In genomic region chr17:43021739-43022512, GRCh38 we compare ENCODE assay signal across 1 cellular context.
TF ChIP-seq lines count a peak whose summit lies in the region.

Gene VAT1, minus strand, starts transcription at chr17:43022385. Its CDS starts 63 bp downstream, at chr17:43022322.

TF ChIP-seq in HepG2, 621 proteins besides CTCF, POLR2A, EP300 and RAD21 (continued from another document and continues in another):
- TF ChIP-seq, protein P1, sequence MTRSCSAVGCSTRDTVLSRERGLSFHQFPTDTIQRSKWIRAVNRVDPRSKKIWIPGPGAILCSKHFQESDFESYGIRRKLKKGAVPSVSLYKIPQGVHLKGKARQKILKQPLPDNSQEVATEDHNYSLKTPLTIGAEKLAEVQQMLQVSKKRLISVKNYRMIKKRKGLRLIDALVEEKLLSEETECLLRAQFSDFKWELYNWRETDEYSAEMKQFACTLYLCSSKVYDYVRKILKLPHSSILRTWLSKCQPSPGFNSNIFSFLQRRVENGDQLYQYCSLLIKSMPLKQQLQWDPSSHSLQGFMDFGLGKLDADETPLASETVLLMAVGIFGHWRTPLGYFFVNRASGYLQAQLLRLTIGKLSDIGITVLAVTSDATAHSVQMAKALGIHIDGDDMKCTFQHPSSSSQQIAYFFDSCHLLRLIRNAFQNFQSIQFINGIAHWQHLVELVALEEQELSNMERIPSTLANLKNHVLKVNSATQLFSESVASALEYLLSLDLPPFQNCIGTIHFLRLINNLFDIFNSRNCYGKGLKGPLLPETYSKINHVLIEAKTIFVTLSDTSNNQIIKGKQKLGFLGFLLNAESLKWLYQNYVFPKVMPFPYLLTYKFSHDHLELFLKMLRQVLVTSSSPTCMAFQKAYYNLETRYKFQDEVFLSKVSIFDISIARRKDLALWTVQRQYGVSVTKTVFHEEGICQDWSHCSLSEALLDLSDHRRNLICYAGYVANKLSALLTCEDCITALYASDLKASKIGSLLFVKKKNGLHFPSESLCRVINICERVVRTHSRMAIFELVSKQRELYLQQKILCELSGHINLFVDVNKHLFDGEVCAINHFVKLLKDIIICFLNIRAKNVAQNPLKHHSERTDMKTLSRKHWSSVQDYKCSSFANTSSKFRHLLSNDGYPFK (CRISPR knock-in tag; IDR thresholded peaks at IDR 0.05; ENCODE audit: borderline replicate concordance), result peak; percentile 46; the same call in 1 of the 2 replicates
- TF ChIP-seq RELA (CRISPR knock-in tag; IDR thresholded peaks at IDR 0.05) (no peak), HES4 (CRISPR knock-in tag; IDR thresholded peaks at IDR 0.05; ENCODE audit: borderline replicate concordance) (peak; percentile 82; the same call in 1 of the 2 replicates), ZNF383 (CRISPR knock-in tag; IDR thresholded peaks at IDR 0.05; ENCODE audit: borderline replicate concordance) (0 out of 2 replicates have a peak, but pooled peaks have one; percentile 86), ZFYVE20 (CRISPR knock-in tag; IDR thresholded peaks at IDR 0.05; ENCODE audit: borderline replicate concordance, low read depth) (no peak), TAF1 (CRISPR knock-in tag; IDR thresholded peaks at IDR 0.05) (peak; percentile 90), TCF7L2 (IDR thresholded peaks at IDR 0.05; ENCODE audit: low read depth, low read length) (no peak), ZFP1 (CRISPR knock-in tag; IDR thresholded peaks at IDR 0.05) (peak; percentile 24; the same call in 1 of the 2 replicates), NR2F1 (CRISPR knock-in tag; IDR thresholded peaks at IDR 0.05) (no peak), ZNF343 (CRISPR knock-in tag; IDR thresholded peaks at IDR 0.05) (0 out of 2 replicates have a peak, but pooled peaks have one; percentile 81), HMGA1 (CRISPR knock-in tag; conservative IDR thresholded peaks at IDR 0.05) (no peak), PRPF4 (IDR thresholded peaks at IDR 0.05; ENCODE audit: low read depth, low read length, poor library complexity, severe bottlenecking) (no peak), YY1 (IDR thresholded peaks at IDR 0.05; ENCODE audit: insufficient read depth, insufficient replicate concordance, low read depth, low read length) (no peak), MLLT10 (CRISPR knock-in tag; IDR thresholded peaks at IDR 0.05) (no peak; the same call in 1 of the 2 replicates), CBX2 (IDR thresholded peaks at IDR 0.05; ENCODE audit: low read depth, low read length) (no peak), CBX2 (CRISPR knock-in tag; IDR thresholded peaks at IDR 0.05; ENCODE audit: low read depth) (no peak), FOSL2 (CRISPR knock-in tag; IDR thresholded peaks at IDR 0.05) (peak; percentile 18), ZNF670 (CRISPR knock-in tag; IDR thresholded peaks at IDR 0.05; ENCODE audit: borderline replicate concordance) (peak; percentile 75; the same call in 1 of the 2 replicates), CREM (IDR thresholded peaks at IDR 0.05) (no peak), CREM (CRISPR knock-in tag; IDR thresholded peaks at IDR 0.05) (no peak; the same call in 1 of the 2 replicates), MIXL1 (CRISPR knock-in tag; IDR thresholded peaks at IDR 0.05) (0 out of 2 replicates have a peak, but pooled peaks have one; percentile 7), PCBP1 (IDR thresholded peaks at IDR 0.05; ENCODE audit: borderline replicate concordance, low read depth, low read length) (no peak), MBNL3 (CRISPR knock-in tag; conservative IDR thresholded peaks at IDR 0.05) (no peak), JUN (CRISPR knock-in tag; IDR thresholded peaks at IDR 0.05) (0 out of 2 replicates have a peak, but pooled peaks have one; percentile 17), TBX2 (CRISPR knock-in tag; IDR thresholded peaks at IDR 0.05; ENCODE audit: borderline replicate concordance) (peak; percentile 84; the same call in 1 of the 2 replicates), ZNF326 (CRISPR knock-in tag; IDR thresholded peaks at IDR 0.05; ENCODE audit: borderline replicate concordance) (no peak), ATM (IDR thresholded peaks at IDR 0.05; ENCODE audit: borderline replicate concordance) (no peak), DPF2 (CRISPR knock-in tag; IDR thresholded peaks at IDR 0.05; ENCODE audit: borderline replicate concordance, low read depth) (0 out of 2 replicates have a peak, but pooled peaks have one; percentile 31), RNF2 (conservative IDR thresholded peaks at IDR 0.05; ENCODE audit: low read depth) (no peak; the same call in 1 of the 2 replicates), ZNF605 (CRISPR knock-in tag; IDR thresholded peaks at IDR 0.05) (peak; percentile 67), ZNF367 (CRISPR knock-in tag; IDR thresholded peaks at IDR 0.05; ENCODE audit: borderline replicate concordance) (peak; percentile 82; the same call in 1 of the 2 replicates), ZNF672 (CRISPR knock-in tag; IDR thresholded peaks at IDR 0.05) (no peak), ZNF564 (CRISPR knock-in tag; IDR thresholded peaks at IDR 0.05) (no peak), NR1H2 (CRISPR knock-in tag; IDR thresholded peaks at IDR 0.05; ENCODE audit: borderline replicate concordance, low read depth) (no peak), ZNF256 (CRISPR knock-in tag; conservative IDR thresholded peaks at IDR 0.05) (peak; percentile 84; the same call in 1 of the 2 replicates), ETV6 (CRISPR knock-in tag; conservative IDR thresholded peaks at IDR 0.05) (0 out of 2 replicates have a peak, but pooled peaks have one; percentile 45), ETV5 (CRISPR knock-in tag; IDR thresholded peaks at IDR 0.05; ENCODE audit: borderline replicate concordance) (no peak), HNF1A (IDR thresholded peaks at IDR 0.05; ENCODE audit: low read depth) (no peak), HNF1A (CRISPR knock-in tag; IDR thresholded peaks at IDR 0.05; ENCODE audit: borderline replicate concordance) (peak; percentile 55; the same call in 1 of the 2 replicates), ZNF552 (CRISPR knock-in tag; IDR thresholded peaks at IDR 0.05; ENCODE audit: borderline replicate concordance) (peak; percentile 57; the same call in 1 of the 2 replicates), ZNF724P (CRISPR knock-in tag; IDR thresholded peaks at IDR 0.05; ENCODE audit: borderline replicate concordance) (0 out of 2 replicates have a peak, but pooled peaks have one; percentile 69), ZNF282 (IDR thresholded peaks at IDR 0.05; ENCODE audit: partially characterized antibody) (no peak), FLYWCH1 (CRISPR knock-in tag; IDR thresholded peaks at IDR 0.05) (no peak), IRF1 (CRISPR knock-in tag; IDR thresholded peaks at IDR 0.05; ENCODE audit: low read depth) (0 out of 2 replicates have a peak, but pooled peaks have one; percentile 34), GFI1 (CRISPR knock-in tag; IDR thresholded peaks at IDR 0.05; ENCODE audit: borderline replicate concordance) (no peak), NFATC3 (CRISPR knock-in tag; IDR thresholded peaks at IDR 0.05) (0 out of 2 replicates have a peak, but pooled peaks have one; percentile 79)
- TF ChIP-seq, protein P2, sequence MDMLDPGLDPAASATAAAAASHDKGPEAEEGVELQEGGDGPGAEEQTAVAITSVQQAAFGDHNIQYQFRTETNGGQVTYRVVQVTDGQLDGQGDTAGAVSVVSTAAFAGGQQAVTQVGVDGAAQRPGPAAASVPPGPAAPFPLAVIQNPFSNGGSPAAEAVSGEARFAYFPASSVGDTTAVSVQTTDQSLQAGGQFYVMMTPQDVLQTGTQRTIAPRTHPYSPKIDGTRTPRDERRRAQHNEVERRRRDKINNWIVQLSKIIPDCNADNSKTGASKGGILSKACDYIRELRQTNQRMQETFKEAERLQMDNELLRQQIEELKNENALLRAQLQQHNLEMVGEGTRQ (IDR thresholded peaks at IDR 0.05; ENCODE audit: low read depth, low read length), result no peak
- TF ChIP-seq, protein P2 (CRISPR knock-in tag; IDR thresholded peaks at IDR 0.05; ENCODE audit: borderline replicate concordance), result no peak
- TF ChIP-seq, protein P3, sequence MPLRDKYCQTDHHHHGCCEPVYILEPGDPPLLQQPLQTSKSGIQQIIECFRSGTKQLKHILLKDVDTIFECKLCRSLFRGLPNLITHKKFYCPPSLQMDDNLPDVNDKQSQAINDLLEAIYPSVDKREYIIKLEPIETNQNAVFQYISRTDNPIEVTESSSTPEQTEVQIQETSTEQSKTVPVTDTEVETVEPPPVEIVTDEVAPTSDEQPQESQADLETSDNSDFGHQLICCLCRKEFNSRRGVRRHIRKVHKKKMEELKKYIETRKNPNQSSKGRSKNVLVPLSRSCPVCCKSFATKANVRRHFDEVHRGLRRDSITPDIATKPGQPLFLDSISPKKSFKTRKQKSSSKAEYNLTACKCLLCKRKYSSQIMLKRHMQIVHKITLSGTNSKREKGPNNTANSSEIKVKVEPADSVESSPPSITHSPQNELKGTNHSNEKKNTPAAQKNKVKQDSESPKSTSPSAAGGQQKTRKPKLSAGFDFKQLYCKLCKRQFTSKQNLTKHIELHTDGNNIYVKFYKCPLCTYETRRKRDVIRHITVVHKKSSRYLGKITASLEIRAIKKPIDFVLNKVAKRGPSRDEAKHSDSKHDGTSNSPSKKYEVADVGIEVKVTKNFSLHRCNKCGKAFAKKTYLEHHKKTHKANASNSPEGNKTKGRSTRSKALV (CRISPR knock-in tag; IDR thresholded peaks at IDR 0.05), result peak; percentile 90
- TF ChIP-seq, protein P4, sequence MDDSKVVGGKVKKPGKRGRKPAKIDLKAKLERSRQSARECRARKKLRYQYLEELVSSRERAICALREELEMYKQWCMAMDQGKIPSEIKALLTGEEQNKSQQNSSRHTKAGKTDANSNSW (CRISPR knock-in tag; IDR thresholded peaks at IDR 0.05; ENCODE audit: borderline replicate concordance), result 0 out of 2 replicates have a peak, but pooled peaks have one; percentile 70
- TF ChIP-seq, protein P5, sequence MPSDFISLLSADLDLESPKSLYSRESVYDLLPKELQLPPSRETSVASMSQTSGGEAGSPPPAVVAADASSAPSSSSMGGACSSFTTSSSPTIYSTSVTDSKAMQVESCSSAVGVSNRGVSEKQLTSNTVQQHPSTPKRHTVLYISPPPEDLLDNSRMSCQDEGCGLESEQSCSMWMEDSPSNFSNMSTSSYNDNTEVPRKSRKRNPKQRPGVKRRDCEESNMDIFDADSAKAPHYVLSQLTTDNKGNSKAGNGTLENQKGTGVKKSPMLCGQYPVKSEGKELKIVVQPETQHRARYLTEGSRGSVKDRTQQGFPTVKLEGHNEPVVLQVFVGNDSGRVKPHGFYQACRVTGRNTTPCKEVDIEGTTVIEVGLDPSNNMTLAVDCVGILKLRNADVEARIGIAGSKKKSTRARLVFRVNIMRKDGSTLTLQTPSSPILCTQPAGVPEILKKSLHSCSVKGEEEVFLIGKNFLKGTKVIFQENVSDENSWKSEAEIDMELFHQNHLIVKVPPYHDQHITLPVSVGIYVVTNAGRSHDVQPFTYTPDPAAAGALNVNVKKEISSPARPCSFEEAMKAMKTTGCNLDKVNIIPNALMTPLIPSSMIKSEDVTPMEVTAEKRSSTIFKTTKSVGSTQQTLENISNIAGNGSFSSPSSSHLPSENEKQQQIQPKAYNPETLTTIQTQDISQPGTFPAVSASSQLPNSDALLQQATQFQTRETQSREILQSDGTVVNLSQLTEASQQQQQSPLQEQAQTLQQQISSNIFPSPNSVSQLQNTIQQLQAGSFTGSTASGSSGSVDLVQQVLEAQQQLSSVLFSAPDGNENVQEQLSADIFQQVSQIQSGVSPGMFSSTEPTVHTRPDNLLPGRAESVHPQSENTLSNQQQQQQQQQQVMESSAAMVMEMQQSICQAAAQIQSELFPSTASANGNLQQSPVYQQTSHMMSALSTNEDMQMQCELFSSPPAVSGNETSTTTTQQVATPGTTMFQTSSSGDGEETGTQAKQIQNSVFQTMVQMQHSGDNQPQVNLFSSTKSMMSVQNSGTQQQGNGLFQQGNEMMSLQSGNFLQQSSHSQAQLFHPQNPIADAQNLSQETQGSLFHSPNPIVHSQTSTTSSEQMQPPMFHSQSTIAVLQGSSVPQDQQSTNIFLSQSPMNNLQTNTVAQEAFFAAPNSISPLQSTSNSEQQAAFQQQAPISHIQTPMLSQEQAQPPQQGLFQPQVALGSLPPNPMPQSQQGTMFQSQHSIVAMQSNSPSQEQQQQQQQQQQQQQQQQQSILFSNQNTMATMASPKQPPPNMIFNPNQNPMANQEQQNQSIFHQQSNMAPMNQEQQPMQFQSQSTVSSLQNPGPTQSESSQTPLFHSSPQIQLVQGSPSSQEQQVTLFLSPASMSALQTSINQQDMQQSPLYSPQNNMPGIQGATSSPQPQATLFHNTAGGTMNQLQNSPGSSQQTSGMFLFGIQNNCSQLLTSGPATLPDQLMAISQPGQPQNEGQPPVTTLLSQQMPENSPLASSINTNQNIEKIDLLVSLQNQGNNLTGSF (CRISPR knock-in tag; IDR thresholded peaks at IDR 0.05), result peak; percentile 76
